Comparison of ENCODE assay signal across 21 cellular contexts in the genomic region with DNA sequence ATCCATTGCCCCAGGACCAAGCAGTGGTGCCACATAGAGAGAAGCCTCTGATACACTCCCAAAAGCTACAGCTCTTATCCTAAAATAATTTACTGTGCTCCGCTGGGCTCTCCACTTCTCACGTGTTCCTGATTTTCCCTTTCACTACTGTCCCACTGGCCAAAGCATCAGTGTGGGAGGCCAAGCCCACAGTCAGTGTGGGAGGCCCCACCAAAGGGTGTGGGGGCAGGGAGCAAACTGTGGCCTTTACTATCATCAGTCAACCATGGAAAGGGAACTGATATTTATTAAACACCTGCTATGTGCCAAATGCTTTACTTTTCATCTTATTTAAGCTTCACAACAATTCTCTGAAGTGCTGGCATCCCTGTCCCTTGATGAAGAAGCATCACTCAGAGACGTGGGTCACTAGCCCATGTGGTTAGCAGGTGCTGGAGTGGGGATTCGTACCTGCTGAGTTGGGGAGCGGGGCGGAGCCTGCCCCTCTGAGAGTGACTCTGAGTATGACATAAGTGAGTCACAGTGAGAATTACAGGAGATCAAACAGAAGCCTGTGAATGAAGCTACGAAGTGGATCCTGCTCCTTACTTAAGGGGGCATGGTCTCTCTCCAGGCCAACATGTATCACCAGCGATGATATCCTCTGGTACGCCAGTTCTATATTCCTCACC. TPM values are rescaled to one million over a fixed set of nuclear protein-coding genes. Genes with fewer than 3 reads are reported as not detected.
DNase-seq lines count a peak whose midpoint lies in the region; ATAC-seq and TF ChIP-seq lines count a peak whose summit lies in the region.
"Had no signal": no experiment of that assay in that cellular context is flagged by ENCODE, and none has a peak within 500 bp of the region (broad histone marks: within the 10 kb centered on the region; RNA-seq: fewer than 3 reads in every experiment).

No MANE protein-coding gene starts in this region.

- H4K91ac ChIP-seq in mesenchymal stem cell (ENCODE audit: low read length): no peak overlapping the region

- H2BK15ac ChIP-seq in mesenchymal stem cell (ENCODE audit: low read depth, poor library complexity, severe bottlenecking): peak overlapping the region; percentile 62

- H3K9ac ChIP-seq in BLaER1 (no peak overlapping the region), mesenchymal stem cell (ENCODE audit: low read length) (no peak overlapping the region)

- H2BK5ac ChIP-seq in mesenchymal stem cell (ENCODE audit: low read depth, low read length, poor library complexity, severe bottlenecking): no peak overlapping the region

- H4K20me1 ChIP-seq in BLaER1 (no peaks in the 10 kb centered on the region), PC-9 (ENCODE audit: insufficient read depth) (no peaks in the 10 kb centered on the region)

- H3K4me3 ChIP-seq in BLaER1: no peak overlapping the region
- H3K4me3 ChIP-seq in GM06990 (replicated peaks; ENCODE audit: low read depth, low read length): no peak overlapping the region
- no peak overlapping the region for H3K4me3 ChIP-seq in PC-9
- no peak overlapping the region for H3K4me3 ChIP-seq in mesenchymal stem cell (ENCODE audit: insufficient read depth in 1 of 2, low read depth in 1 of 2, low read length in 2 of 2)
- no peak overlapping the region for H3K4me3 ChIP-seq in MG63
- H3K4me3 ChIP-seq: A549 had no signal

- H3K79me2 ChIP-seq in PC-9 (ENCODE audit: low read depth): no peaks in the 10 kb centered on the region

- H2BK120ac ChIP-seq in mesenchymal stem cell (ENCODE audit: low read depth, low read length): no peak overlapping the region

- CTCF ChIA-PET in PC-9 (lab: Charles Lee): no interaction called here

- no peak overlapping the region for H2AFZ ChIP-seq in PC-9
- no peak overlapping the region for H2AFZ ChIP-seq in mesenchymal stem cell (ENCODE audit: low read depth, low read length)

- intact Hi-C loops in PC-9 (cut with micrococcal nuclease; ENCODE audit: unreplicated experiment): loop anchor here (5.0 kb wide), 1 partner anchor 97 kb away; the partner anchor contains the start of gene LOXL4

- H3K27ac ChIP-seq in BLaER1: no peak overlapping the region
- no peak overlapping the region for H3K27ac ChIP-seq in PC-9
- no peak overlapping the region for H3K27ac ChIP-seq in mesenchymal stem cell (ENCODE audit: low read length, poor library complexity, severe bottlenecking)
- H3K27ac ChIP-seq: A549, HL-60 had no signal

- ATAC-seq in HG02623 (IDR thresholded peaks at IDR 0.05; ENCODE audit: unreplicated experiment): no peak
- ATAC-seq: A549, SK-N-SH treated with all-trans-retinoic acid at 6 μM for 48 hours, T-cell had no signal

- no peak overlapping the region for H2BK12ac ChIP-seq in mesenchymal stem cell (ENCODE audit: low read length in 2 of 2)

- no TSS peak for BruUV-seq in PC-9 (replicated peaks; lab: Mats Ljungman, UMichigan)

- H3K4me2 ChIP-seq in BLaER1: peak overlapping the region; percentile 31; the same call in 1 of the 2 replicates
- peak overlapping the region; percentile 74; the same call in 1 of the 2 replicates for H3K4me2 ChIP-seq in PC-9
- no peak overlapping the region for H3K4me2 ChIP-seq in mesenchymal stem cell (ENCODE audit: low read length, poor library complexity, severe bottlenecking)
- H3K4me2 ChIP-seq: A549 had no signal

- DNase-seq in GM06990 (ENCODE audit: extremely low read depth, insufficient read length): peak; percentile 29
- no peak for DNase-seq in PC-9
- no peak for DNase-seq in mesenchymal stem cell
- DNase-seq in MG63: no peak
- no peak for DNase-seq in NCI-H226
- DNase-seq in activated CD4-positive, alpha-beta T cell treated with anti-CD3 and anti-CD28 coated beads, Interleukin-2, amount 50 U/mL, for 4 hours: no peak
- DNase-seq: Caco-2; CD4-positive, alpha-beta memory T cell; DMS 273 treated with DMSO at 0.1 percent for 48 hours; KG1; NCI-H1105 treated with DMSO at 0.1 percent for 48 hours; NCI-H2029 treated with DMSO at 0.1 percent for 48 hours; NCI-H345; NCI-H526; T-cell had no signal

- no peak overlapping the region for H3K23ac ChIP-seq in mesenchymal stem cell (ENCODE audit: low read length in 2 of 2)

- H3K79me1 ChIP-seq in mesenchymal stem cell (replicated peaks; ENCODE audit: low read length, poor library complexity, severe bottlenecking): no peaks in the 10 kb centered on the region

- H3K14ac ChIP-seq in mesenchymal stem cell (ENCODE audit: low read length in 2 of 2): no peak overlapping the region

- 91% methylated on average over 9 of the region's 9 CpGs for WGBS in mesenchymal stem cell

- peaks cover 25% of the 10 kb centered on the region for H3F3A ChIP-seq in PC-9 (ENCODE audit: insufficient read depth, low read depth)

- H3K9me3 ChIP-seq in BLaER1: no peaks in the 10 kb centered on the region
- H3K9me3 ChIP-seq in PC-9 (ENCODE audit: insufficient read depth, low read depth): no peaks in the 10 kb centered on the region
- H3K9me3 ChIP-seq in mesenchymal stem cell (ENCODE audit: control insufficient read depth, low read length): no peaks in the 10 kb centered on the region
- H3K9me3 ChIP-seq in MG63: no peaks in the 10 kb centered on the region
- H3K9me3 ChIP-seq: A549, Caco-2 had no signal

- H3K18ac ChIP-seq in mesenchymal stem cell (ENCODE audit: low read depth in 1 of 2, low read length in 2 of 2): no peak overlapping the region

- POLR2A ChIA-PET in PC-9 (lab: Charles Lee; ENCODE audit: unreplicated experiment): no interaction called here

- H2AK5ac ChIP-seq in mesenchymal stem cell (ENCODE audit: low read length, severe bottlenecking): no peak overlapping the region

- H3K4ac ChIP-seq in mesenchymal stem cell (ENCODE audit: low read depth in 1 of 2, low read length in 2 of 2): no peak overlapping the region

- H3K27me3 ChIP-seq in BLaER1 (no peaks in the 10 kb centered on the region), GM06990 (replicated peaks; ENCODE audit: control insufficient read depth, insufficient read depth, low read length) (no peaks in the 10 kb centered on the region), PC-9 (ENCODE audit: insufficient read depth, low read depth) (no peaks in the 10 kb centered on the region), mesenchymal stem cell (ENCODE audit: control insufficient read depth in 1 of 2, insufficient read depth in 1 of 2, low read length in 2 of 2) (peaks cover 0 to 4% of the 10 kb centered on the region in 2 experiments), MG63 (no peaks in the 10 kb centered on the region)

- H3K36me3 ChIP-seq in BLaER1: no peaks in the 10 kb centered on the region
- no peaks in the 10 kb centered on the region for H3K36me3 ChIP-seq in GM06990 (ENCODE audit: control insufficient read depth, insufficient read depth, low read length)
- no peaks in the 10 kb centered on the region for H3K36me3 ChIP-seq in PC-9 (ENCODE audit: low read depth)
- H3K36me3 ChIP-seq in mesenchymal stem cell (ENCODE audit: control insufficient read depth in 1 of 2, insufficient read depth in 2 of 2, low read depth in 1 of 2, low read length in 2 of 2): no peaks in the 10 kb centered on the region
- H3K36me3 ChIP-seq in MG63: no peaks in the 10 kb centered on the region

- TF ChIP-seq CTCF in GM06990 (IDR thresholded peaks at IDR 0.05; ENCODE audit: insufficient read depth, low read length, poor library complexity, severe bottlenecking): no peak
- TF ChIP-seq CTCF in PC-9 (conservative IDR thresholded peaks at IDR 0.05): no peak

- H4K8ac ChIP-seq in mesenchymal stem cell (ENCODE audit: low read length): no peak overlapping the region

- no peaks in the 10 kb centered on the region for H3K9me2 ChIP-seq in PC-9 (ENCODE audit: insufficient read depth)

- peaks cover 28% of the 10 kb centered on the region for H3K4me1 ChIP-seq in BLaER1
- H3K4me1 ChIP-seq in PC-9 (replicated peaks; ENCODE audit: insufficient read depth): peaks cover 74% of the 10 kb centered on the region
- H3K4me1 ChIP-seq in mesenchymal stem cell (ENCODE audit: control insufficient read depth, insufficient read depth, low read depth, low read length): peaks cover 3% of the 10 kb centered on the region
- H3K4me1 ChIP-seq: A549 had no signal

RNA-seq across cellular contexts. Expression of gene PYROXD2, which starts 50.4 kb away (rescaled TPM):
- total RNA-seq in PC-9 (2021): 28.0 and 28.2 TPM in 2 replicates
- 4.8 TPM for polyA plus RNA-seq in mesenchymal stem cell (2013, experiment 1 of 2)
- polyA plus RNA-seq in mesenchymal stem cell (2013, experiment 2 of 2): 5.4 TPM
- 1.6 and 1.8 TPM in 2 replicates for total RNA-seq in MG63 (2014; rRNA removed; shearing (Covaris generic); ENCODE audit: low replicate concordance)
- total RNA-seq: G401 had no signal

Comparison
In these comparisons a context has a peak if more than half of its experiments do, and no peak if none do; other contexts are left out.
1. RNA of gene PYROXD2, which starts 50.4 kb away (total RNA-seq): 28.0 to 28.2 TPM in PC-9; 1.6 to 1.8 TPM in MG63; every median in the first group is over 10 times any median in the second.